8 cellular contexts compared by ENCODE assay signal in the genomic region with DNA sequence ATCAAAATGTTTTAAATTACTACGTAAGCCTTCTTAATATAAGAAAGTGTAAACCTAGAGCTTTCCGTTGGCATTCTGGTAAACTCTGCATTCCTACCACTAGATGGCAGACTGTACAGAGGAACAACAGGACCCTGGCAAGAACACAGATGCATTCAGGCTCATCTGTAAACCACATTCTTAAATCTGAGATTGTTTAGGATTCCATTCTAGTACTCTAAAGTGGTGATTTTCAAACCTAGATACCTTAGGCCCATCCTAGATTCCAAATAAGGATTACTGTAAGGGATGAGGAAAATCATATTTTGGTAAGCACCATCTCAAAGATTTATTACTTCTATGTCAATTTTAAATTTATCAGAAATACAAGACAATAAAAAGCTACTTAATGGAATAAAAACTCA.
A peak's percentile ranks its signal among the peaks of the same experiment; 100 is the strongest.
DNase-seq lines count a peak whose midpoint lies in the region; ATAC-seq, FAIRE-seq and TF ChIP-seq lines count a peak whose summit lies in the region.

No MANE protein-coding gene starts in this region.

- H3K9me3 ChIP-seq in NT2/D1 (ENCODE audit: insufficient read depth, low read length) (no peaks in the 10 kb centered on the region), parathyroid adenoma (ENCODE audit: control insufficient read depth, low read length) (no peaks in the 10 kb centered on the region)

- peaks cover 3% of the 10 kb centered on the region for H3K9me3 Mint-ChIP-seq in activated naive CD8-positive, alpha-beta T cell (ENCODE audit: low read depth)

- no peaks in the 10 kb centered on the region for H3K27me3 ChIP-seq in NT2/D1 (ENCODE audit: insufficient read depth, insufficient read length)
- no peaks in the 10 kb centered on the region for H3K27me3 ChIP-seq in parathyroid adenoma (ENCODE audit: control insufficient read depth, insufficient read depth, low read length)

- H3K27ac Mint-ChIP-seq in activated naive CD8-positive, alpha-beta T cell: peak overlapping the region; percentile 56

- peak; percentile 74 for ATAC-seq in GM21447 (IDR thresholded peaks at IDR 0.05; ENCODE audit: unreplicated experiment)

- H3K36me3 ChIP-seq in NT2/D1 (ENCODE audit: insufficient read depth, insufficient read length, low read length): no peaks in the 10 kb centered on the region
- no peaks in the 10 kb centered on the region for H3K36me3 ChIP-seq in parathyroid adenoma (ENCODE audit: control insufficient read depth, insufficient read depth, low read length)

- peak overlapping the region; percentile 11 for H3K4me3 Mint-ChIP-seq in activated naive CD8-positive, alpha-beta T cell

- H3K4me1 Mint-ChIP-seq in activated naive CD8-positive, alpha-beta T cell (ENCODE audit: low read depth): peaks cover 59% of the 10 kb centered on the region

- peaks cover 3% of the 10 kb centered on the region for H3K36me3 Mint-ChIP-seq in activated naive CD8-positive, alpha-beta T cell

- peak overlapping the region; percentile 37 for H3K4me2 ChIP-seq in parathyroid adenoma (ENCODE audit: low read length)

- no peak overlapping the region for H3K4me3 ChIP-seq in NT2/D1 (ENCODE audit: insufficient read length, low read depth)
- H3K4me3 ChIP-seq in parathyroid adenoma (ENCODE audit: low read depth, low read length): no peak overlapping the region

- H3K9ac ChIP-seq in NT2/D1 (ENCODE audit: insufficient read length, low read depth) (no peak overlapping the region), parathyroid adenoma (no peak overlapping the region)

- FAIRE-seq in HTR-8/SVneo (lab: Jason Lieb, UNC): peak; percentile 91

- TF ChIP-seq CTCF in parathyroid adenoma (IDR thresholded peaks at IDR 0.05): peak; percentile 82

- H3K27ac ChIP-seq in parathyroid adenoma: peak overlapping the region; percentile 61

- H3K4me1 ChIP-seq in NT2/D1 (ENCODE audit: insufficient read depth, insufficient read length) (peaks cover 3% of the 10 kb centered on the region), parathyroid adenoma (peaks cover 6% of the 10 kb centered on the region)

- H3K27me3 Mint-ChIP-seq in activated naive CD8-positive, alpha-beta T cell: no peaks in the 10 kb centered on the region

- peaks cover 24% of the 10 kb centered on the region for H3K79me2 ChIP-seq in parathyroid adenoma

- H2AFZ ChIP-seq in parathyroid adenoma: no peak overlapping the region

- DNase-seq in NCI-H1417 (lab: John Stamatoyannopoulos, UW): peak; percentile 59 to 89 (median 78)
- DNase-seq in NCI-H1417 treated with DMSO at 0.1 percent for 48 hours (lab: John Stamatoyannopoulos, UW): no peak
- peak; percentile 82 for DNase-seq in HTR-8/SVneo (ENCODE audit: insufficient read length, low spot score)
- peak; percentile 84 for DNase-seq in NT2/D1 (ENCODE audit: low read depth, low spot score)
- peak; percentile 85 for DNase-seq in glomerular visceral epithelial cell (ENCODE audit: extremely low spot score)
